In the genomic region with DNA sequence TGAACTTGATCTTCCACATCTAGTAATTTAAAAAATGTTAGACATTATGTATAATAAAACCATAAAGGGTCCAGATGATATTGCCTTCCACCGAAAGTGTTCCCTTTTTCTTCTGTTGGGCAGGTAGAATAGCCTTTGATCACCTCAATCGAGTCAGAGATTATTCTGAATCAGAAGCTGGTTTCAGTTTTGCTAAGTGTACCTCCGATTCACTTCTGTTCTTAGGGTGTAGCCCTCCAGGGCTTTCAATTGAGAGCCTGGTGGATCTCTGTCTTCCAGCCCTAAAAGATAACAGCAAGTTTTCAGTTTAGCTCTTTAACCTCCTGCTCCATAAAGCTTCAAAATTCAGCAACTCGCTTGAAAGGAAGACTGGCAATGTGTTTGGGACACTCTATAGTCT, we compare ENCODE assay signal across 19 cellular contexts. TPM values are rescaled to one million over a fixed set of nuclear protein-coding genes. Genes with fewer than 3 reads are reported as not detected.
A peak's percentile ranks its signal among the peaks of the same experiment; 100 is the strongest.
DNase-seq lines count a peak whose midpoint lies in the region; ATAC-seq, FAIRE-seq and TF ChIP-seq lines count a peak whose summit lies in the region.
"Had no signal": no experiment of that assay in that cellular context is flagged by ENCODE, and none has a peak within 500 bp of the region (broad histone marks: within the 10 kb centered on the region; RNA-seq: fewer than 3 reads in every experiment).

No MANE protein-coding gene starts in this region.

- no peak for FAIRE-seq in GM12892 (lab: Jason Lieb, UNC)
- FAIRE-seq: astrocyte, HepG2 had no signal

- peaks cover 2% of the 10 kb centered on the region for H3K36me3 Mint-ChIP-seq in activated CD8-positive, alpha-beta memory T cell treated with anti-CD3 and anti-CD28 coated beads, Interleukin-2, amount 10 ng/mL, durations not matched to agents 7 days and 5 days
- no peaks in the 10 kb centered on the region for H3K36me3 Mint-ChIP-seq in activated T-helper 17 cell treated with anti-CD3 and anti-CD28 coated beads, Interleukin-2, amount 50 U/mL, for 72 hours (ENCODE audit: low read depth)
- H3K36me3 Mint-ChIP-seq: stimulated activated memory B cell treated with anti-CD40 and anti-IgM and Interleukin-4, amounts not matched to agents 10 μg/mL and 1 μg/mL and 100 μg/mL, for 72 hours had no signal

- H3K4me1 Mint-ChIP-seq in activated CD8-positive, alpha-beta memory T cell treated with anti-CD3 and anti-CD28 coated beads, Interleukin-2, amount 10 ng/mL, durations not matched to agents 7 days and 5 days, result peaks cover 13% of the 10 kb centered on the region
- no peaks in the 10 kb centered on the region for H3K4me1 Mint-ChIP-seq in activated T-helper 17 cell treated with anti-CD3 and anti-CD28 coated beads, Interleukin-2, amount 50 U/mL, for 72 hours
- H3K4me1 Mint-ChIP-seq: central memory CD8-positive, alpha-beta T cell had no signal

- no peak overlapping the region for H3K27ac Mint-ChIP-seq in activated CD8-positive, alpha-beta memory T cell treated with anti-CD3 and anti-CD28 coated beads, Interleukin-2, amount 10 ng/mL, durations not matched to agents 7 days and 5 days
- no peak overlapping the region for H3K27ac Mint-ChIP-seq in activated T-helper 17 cell treated with anti-CD3 and anti-CD28 coated beads, Interleukin-2, amount 50 U/mL, for 72 hours
- H3K27ac Mint-ChIP-seq: stimulated activated memory B cell treated with anti-CD40 and anti-IgM and Interleukin-4, amounts not matched to agents 10 μg/mL and 1 μg/mL and 100 μg/mL, for 72 hours had no signal

- ATAC-seq in activated CD8-positive, alpha-beta memory T cell treated with anti-CD3 and anti-CD28 coated beads, Interleukin-2, amount 10 ng/mL, durations not matched to agents 7 days and 5 days, result peak; percentile 89
- ATAC-seq in GM18498 (IDR thresholded peaks at IDR 0.05; ENCODE audit: unreplicated experiment) (peak; percentile 60), HG02759 (IDR thresholded peaks at IDR 0.05; ENCODE audit: unreplicated experiment) (peak; percentile 63)
- peak; percentile 99 for ATAC-seq in activated T-helper 17 cell treated with anti-CD3 and anti-CD28 coated beads, Interleukin-2, amount 50 U/mL, for 72 hours (replicated peaks)
- ATAC-seq: HepG2; left ventricle myocardium superior; SK-N-SH treated with all-trans-retinoic acid at 6 μM for 48 hours; stimulated activated memory B cell treated with anti-CD40 and anti-IgM and Interleukin-4, amounts not matched to agents 10 μg/mL and 1 μg/mL and 100 μg/mL, for 72 hours had no signal

- no peak for TF ChIP-seq POLR2A in GM12892 (IDR thresholded peaks at IDR 0.05; ENCODE audit: low read depth, low read length)

- CTCF ChIA-PET in activated CD8-positive, alpha-beta memory T cell treated with anti-CD3 and anti-CD28 coated beads, Interleukin-2, amount 10 ng/mL, durations not matched to agents 7 days and 5 days (lab: Charles Lee), result interaction anchor here (1.3 kb wide), 1 partner anchor 20 kb away, joined by 4 read pairs; no protein-coding TSS in a partner anchor

- no peak for DNase-seq in activated CD8-positive, alpha-beta memory T cell treated with anti-CD3 and anti-CD28 coated beads, Interleukin-2, amount 10 ng/mL, durations not matched to agents 7 days and 5 days
- no peak for DNase-seq in activated CD8-positive, alpha-beta memory T cell treated with anti-CD3 and anti-CD28 coated beads for 24 hours
- DNase-seq in GM12892 (ENCODE audit: insufficient read length) (no peak), globus pallidus (ENCODE audit: low spot score) (no peak), cerebellar cortex (ENCODE audit: low spot score) (no peak)
- DNase-seq: activated CD4-positive, alpha-beta T cell treated with anti-CD3 and anti-CD28 coated beads for 1 hour; activated naive CD4-positive, alpha-beta T cell treated with Interleukin-2 at 50 U/mL for 16 hours; left ventricle myocardium superior; NCI-H1417; NCI-H524; thyroid gland had no signal

- peaks cover 30% of the 10 kb centered on the region for H3K27me3 Mint-ChIP-seq in activated CD8-positive, alpha-beta memory T cell treated with anti-CD3 and anti-CD28 coated beads, Interleukin-2, amount 10 ng/mL, durations not matched to agents 7 days and 5 days
- peaks cover 34% of the 10 kb centered on the region for H3K27me3 Mint-ChIP-seq in activated T-helper 17 cell treated with anti-CD3 and anti-CD28 coated beads, Interleukin-2, amount 50 U/mL, for 72 hours

- peak overlapping the region; percentile 30 for H3K4me3 Mint-ChIP-seq in activated CD8-positive, alpha-beta memory T cell treated with anti-CD3 and anti-CD28 coated beads, Interleukin-2, amount 10 ng/mL, durations not matched to agents 7 days and 5 days
- peak overlapping the region; percentile 11 for H3K4me3 Mint-ChIP-seq in activated T-helper 17 cell treated with anti-CD3 and anti-CD28 coated beads, Interleukin-2, amount 50 U/mL, for 72 hours
- H3K4me3 Mint-ChIP-seq: central memory CD8-positive, alpha-beta T cell; stimulated activated memory B cell treated with anti-CD40 and anti-IgM and Interleukin-4, amounts not matched to agents 10 μg/mL and 1 μg/mL and 100 μg/mL, for 72 hours had no signal

- peaks cover 2% of the 10 kb centered on the region for H3K9me3 Mint-ChIP-seq in activated CD8-positive, alpha-beta memory T cell treated with anti-CD3 and anti-CD28 coated beads, Interleukin-2, amount 10 ng/mL, durations not matched to agents 7 days and 5 days (ENCODE audit: low read depth)
- no peaks in the 10 kb centered on the region for H3K9me3 Mint-ChIP-seq in activated T-helper 17 cell treated with anti-CD3 and anti-CD28 coated beads, Interleukin-2, amount 50 U/mL, for 72 hours
- H3K9me3 Mint-ChIP-seq: central memory CD8-positive, alpha-beta T cell had no signal

RNA-seq across cellular contexts. Expression of gene AIG1, which starts 21.1 kb away (rescaled TPM):
- total RNA-seq in activated CD8-positive, alpha-beta memory T cell treated with anti-CD3 and anti-CD28 coated beads, Interleukin-2, amount 10 ng/mL, durations not matched to agents 7 days and 5 days, result 1 to 10 TPM; 8.8 to 9.2 TPM
- 10 to 100 TPM; 12.0 to 18.1 TPM for total RNA-seq in activated T-helper 17 cell treated with anti-CD3 and anti-CD28 coated beads, Interleukin-2, amount 50 U/mL, for 72 hours
- polyA plus RNA-seq in GM12892 (2012; ENCODE audit: missing spikeins), result 19.7 TPM
